ENCODE assay signal across 1 cellular context in genomic region chr7:27656724-27657123, GRCh38.
TF ChIP-seq lines count a peak whose summit lies in the region.

No MANE protein-coding gene starts in this region.

TF ChIP-seq in liver, 16 proteins besides CTCF, POLR2A, EP300 and RAD21 (continued from another document):
- TF ChIP-seq ZBTB33 (IDR thresholded peaks at IDR 0.05) = peak; percentile 63
- TF ChIP-seq SP1 (IDR thresholded peaks at IDR 0.05) = peak; percentile 30
- TF ChIP-seq EGR1 (IDR thresholded peaks at IDR 0.05; ENCODE audit: low read depth in 2 of 2) = peak in 1 of 2 donors; percentile 33
- peak; percentile 73 for TF ChIP-seq FOXA2 (IDR thresholded peaks at IDR 0.05)
TF ChIP-seq in liver: peak in this region for 11.
